Comparison of ENCODE assay signal across 1 cellular context in genomic region chr16:54201200-54201599, GRCh38.
TF ChIP-seq lines count a peak whose summit lies in the region.

No MANE protein-coding gene starts in this region.

TF ChIP-seq in HepG2, 621 proteins besides CTCF, POLR2A, EP300 and RAD21 (continued from another document):
- TF ChIP-seq PBX2 (CRISPR knock-in tag; IDR thresholded peaks at IDR 0.05) (peak; percentile 59; the same call in 1 of the 2 replicates), SRF (IDR thresholded peaks at IDR 0.05; ENCODE audit: low read depth, low read length) (0 out of 2 replicates have a peak, but pooled peaks have one; percentile 18), NFYC (CRISPR knock-in tag; IDR thresholded peaks at IDR 0.05) (peak; percentile 52)
TF ChIP-seq in HepG2: peak in this region for 3.
